ENCODE assay signal across 26 cellular contexts in the genomic region with DNA sequence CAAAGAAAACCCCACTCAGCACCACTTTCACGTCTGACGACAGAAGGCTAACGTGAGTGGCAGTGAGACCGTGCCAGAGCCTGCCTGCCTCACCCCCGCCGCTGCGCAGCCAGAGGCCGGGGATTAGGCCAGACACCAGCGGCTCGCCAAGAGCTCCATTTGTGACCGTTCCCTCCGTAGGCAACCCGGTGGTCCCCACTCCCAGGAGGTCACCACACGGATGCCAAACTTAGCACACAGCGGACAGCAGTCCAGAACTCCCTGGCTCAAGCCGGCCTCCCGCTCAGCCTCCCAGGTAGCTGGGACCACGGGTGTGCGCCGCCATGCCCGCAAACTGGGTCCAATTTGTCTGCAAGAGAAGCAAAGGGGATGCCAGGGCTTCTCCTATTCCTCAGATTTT.
A peak's percentile ranks its signal among the peaks of the same experiment; 100 is the strongest.
DNase-seq lines count a peak whose midpoint lies in the region; ATAC-seq and TF ChIP-seq lines count a peak whose summit lies in the region.
"Had no signal": no experiment of that assay in that cellular context is flagged by ENCODE, and none has a peak within 500 bp of the region (broad histone marks: within the 10 kb centered on the region; RNA-seq: fewer than 3 reads in every experiment).

No MANE protein-coding gene starts in this region.

- peaks cover 5 to 15% of the 10 kb centered on the region in 2 donors for H3K36me3 Mint-ChIP-seq in activated naive CD4-positive, alpha-beta T cell treated with anti-CD3 and anti-CD28 coated beads, Interleukin-2, amount 50 U/mL, for 72 hours
- H3K36me3 Mint-ChIP-seq in T-helper 17 cell (ENCODE audit: low read depth) = peaks cover 2% of the 10 kb centered on the region
- peaks cover 8% of the 10 kb centered on the region for H3K36me3 Mint-ChIP-seq in glutamatergic neuron (ENCODE audit: unreplicated experiment)
- peaks cover 4% of the 10 kb centered on the region for H3K36me3 Mint-ChIP-seq in type B pancreatic cell

- ATAC-seq in activated naive CD4-positive, alpha-beta T cell treated with anti-CD3 and anti-CD28 coated beads, Interleukin-2, amount 50 U/mL, for 72 hours = no peak
- ATAC-seq in T-helper 17 cell = no peak
- ATAC-seq in HG02763 (IDR thresholded peaks at IDR 0.05; ENCODE audit: unreplicated experiment) = no peak
- ATAC-seq: left cardiac atrium, pancreas had no signal

- TF ChIP-seq CTCF in glutamatergic neuron (IDR thresholded peaks at IDR 0.05; ENCODE audit: partially characterized antibody, unreplicated experiment) (no peak), type B pancreatic cell (conservative IDR thresholded peaks at IDR 0.05) (no peak)

- H3K4me3 Mint-ChIP-seq in T-helper 17 cell (peak overlapping the region; percentile 25), glutamatergic neuron (ENCODE audit: unreplicated experiment) (no peak overlapping the region), type B pancreatic cell (no peak overlapping the region)
- H3K4me3 Mint-ChIP-seq: activated CD4-positive, alpha-beta T cell treated with anti-CD3 and anti-CD28 coated beads, Interleukin-2, amount 10 ng/mL, durations not matched to agents 7 days and 5 days; activated naive CD8-positive, alpha-beta T cell treated with anti-CD3 and anti-CD28 coated beads, Interleukin-2, amount 10 ng/mL, durations not matched to agents 7 days and 5 days; B cell; HFFc6; neural progenitor cell had no signal

- peak overlapping the region; percentile 36 to 86 for H3K27ac Mint-ChIP-seq in activated naive CD4-positive, alpha-beta T cell treated with anti-CD3 and anti-CD28 coated beads, Interleukin-2, amount 50 U/mL, for 72 hours
- H3K27ac Mint-ChIP-seq in T-helper 17 cell (peak overlapping the region; percentile 87), glutamatergic neuron (ENCODE audit: unreplicated experiment) (peak overlapping the region; percentile 55), type B pancreatic cell (peak overlapping the region; percentile 72)
- H3K27ac Mint-ChIP-seq: activated naive CD8-positive, alpha-beta T cell treated with anti-CD3 and anti-CD28 coated beads, Interleukin-2, amount 10 ng/mL, durations not matched to agents 7 days and 5 days; B cell; HFFc6; neural progenitor cell had no signal

- H3K27me3 Mint-ChIP-seq in T-helper 17 cell = no peaks in the 10 kb centered on the region
- H3K27me3 Mint-ChIP-seq in glutamatergic neuron (ENCODE audit: unreplicated experiment) = peaks cover 46% of the 10 kb centered on the region
- H3K27me3 Mint-ChIP-seq in type B pancreatic cell = no peaks in the 10 kb centered on the region
- H3K27me3 Mint-ChIP-seq: activated CD4-positive, alpha-beta T cell treated with anti-CD3 and anti-CD28 coated beads, Interleukin-2, amount 10 ng/mL, durations not matched to agents 7 days and 5 days; activated naive CD8-positive, alpha-beta T cell treated with anti-CD3 and anti-CD28 coated beads, Interleukin-2, amount 10 ng/mL, durations not matched to agents 7 days and 5 days; B cell had no signal

- peaks cover 55% of the 10 kb centered on the region for H3K4me1 Mint-ChIP-seq in T-helper 17 cell
- H3K4me1 Mint-ChIP-seq in glutamatergic neuron (ENCODE audit: low read depth, unreplicated experiment) = peaks cover 56% of the 10 kb centered on the region
- H3K4me1 Mint-ChIP-seq in type B pancreatic cell (ENCODE audit: unreplicated experiment) = peaks cover 47% of the 10 kb centered on the region

- H3K9me3 ChIP-seq in T-helper 17 cell (ENCODE audit: control insufficient read depth, low read length, poor library complexity, severe bottlenecking) = no peaks in the 10 kb centered on the region
- H3K9me3 ChIP-seq: pancreas, SJCRH30 had no signal

- DNase-seq in activated naive CD4-positive, alpha-beta T cell treated with anti-CD3 and anti-CD28 coated beads, Interleukin-2, amount 50 U/mL, for 72 hours (ENCODE audit: low spot score in 2 of 2) = no peak
- no peak for DNase-seq in activated naive CD4-positive, alpha-beta T cell (lab: John Stamatoyannopoulos, UW)
- DNase-seq in T-helper 17 cell = no peak
- DNase-seq in glutamatergic neuron = no peak
- no peak for DNase-seq in type B pancreatic cell (ENCODE audit: extremely low spot score, unreplicated experiment)
- DNase-seq in cortex of kidney (lab: John Stamatoyannopoulos, UW) = no peak
- DNase-seq: activated CD4-positive, alpha-beta T cell treated with anti-CD3 and anti-CD28 coated beads, Interleukin-2, amount 10 ng/mL, durations not matched to agents 7 days and 5 days; activated naive CD8-positive, alpha-beta T cell treated with anti-CD3 and anti-CD28 coated beads, Interleukin-2, amount 10 ng/mL, durations not matched to agents 7 days and 5 days; aorta; effector memory CD4-positive, alpha-beta T cell; HFFc6; hypothalamus; left cardiac atrium; mammary epithelial cell; NCI-H1694; NCI-H446 treated with DMSO at 0.1 percent for 48 hours; NCI-H82; retina; SJCRH30; stimulated activated naive CD4-positive, alpha-beta T cell treated with Interleukin-2 at 50 U/mL for 16 hours; SW 1271; T1000 had no signal

- no peaks in the 10 kb centered on the region for H3K9me3 Mint-ChIP-seq in activated naive CD4-positive, alpha-beta T cell treated with anti-CD3 and anti-CD28 coated beads, Interleukin-2, amount 50 U/mL, for 72 hours
- H3K9me3 Mint-ChIP-seq in glutamatergic neuron (ENCODE audit: unreplicated experiment) = peaks cover 30% of the 10 kb centered on the region
- no peaks in the 10 kb centered on the region for H3K9me3 Mint-ChIP-seq in type B pancreatic cell
- H3K9me3 Mint-ChIP-seq: activated CD4-positive, alpha-beta T cell treated with anti-CD3 and anti-CD28 coated beads, Interleukin-2, amount 10 ng/mL, durations not matched to agents 7 days and 5 days; activated naive CD8-positive, alpha-beta T cell treated with anti-CD3 and anti-CD28 coated beads, Interleukin-2, amount 10 ng/mL, durations not matched to agents 7 days and 5 days; HFFc6 had no signal
